Comparison of ENCODE assay signal across 8 cellular contexts in the genomic region with DNA sequence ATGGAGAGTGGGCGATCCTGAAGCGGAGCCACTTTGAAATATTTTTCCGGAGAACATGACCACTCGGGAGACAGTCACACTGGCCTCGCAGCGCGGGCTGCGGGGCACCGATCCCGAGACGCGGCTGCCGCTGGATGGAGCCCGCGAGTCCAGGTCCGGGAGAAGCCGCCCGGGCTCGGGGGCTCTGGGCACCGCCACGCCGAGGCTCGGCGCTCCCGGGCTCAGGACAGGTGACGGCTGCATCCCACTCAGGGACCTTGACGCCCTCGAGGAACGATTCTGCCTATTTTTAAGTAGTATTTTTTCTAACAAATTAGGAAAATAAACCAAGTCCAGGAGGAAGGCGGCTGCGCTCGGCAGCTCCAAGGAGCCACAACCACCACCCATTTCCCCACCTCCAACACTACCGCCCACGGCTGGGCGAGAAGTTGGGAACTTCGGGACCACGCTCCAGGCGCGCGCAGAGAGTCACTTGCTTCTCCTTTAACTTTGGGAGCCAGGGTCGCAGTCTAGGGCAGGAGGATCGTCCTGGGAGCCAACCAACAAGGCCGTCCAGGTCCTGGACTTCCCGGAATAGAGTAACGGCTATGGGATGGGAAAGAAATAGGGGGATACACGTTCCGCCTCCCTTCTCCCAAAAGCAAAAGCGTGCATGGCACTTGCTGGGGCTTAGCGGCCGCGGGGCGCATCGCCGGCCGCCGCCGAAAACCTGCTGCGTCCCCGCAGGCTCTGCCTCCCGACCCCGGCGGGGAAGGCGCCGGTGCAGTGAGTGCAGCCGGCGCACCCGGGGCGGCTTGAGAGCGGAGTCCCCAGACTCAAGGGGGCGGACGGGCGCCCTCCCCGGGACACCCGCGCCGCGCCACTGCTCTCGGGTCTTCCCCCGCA. TPM values are rescaled to one million over a fixed set of nuclear protein-coding genes. Genes with fewer than 3 reads are reported as not detected.
DNase-seq lines count a peak whose midpoint lies in the region; TF ChIP-seq lines count a peak whose summit lies in the region.

No MANE protein-coding gene starts in this region.

- no peak overlapping the region for H2BK5ac ChIP-seq in neuronal stem cell (ENCODE audit: low read length)

- peaks cover 10% of the 10 kb centered on the region for H3K4me1 ChIP-seq in OCI-LY7 (ENCODE audit: insufficient read depth, low read length, poor library complexity, severe bottlenecking)
- H3K4me1 ChIP-seq in neuronal stem cell (ENCODE audit: control insufficient read depth in 2 of 2, insufficient read depth in 1 of 2, low read depth in 1 of 2, low read length in 2 of 2), result peaks cover 7 to 19% of the 10 kb centered on the region in 2 donors
- peaks cover 5 to 34% (median 30%) of the 10 kb centered on the region in 4 donors for H3K4me1 ChIP-seq in transverse colon

- H2AK5ac ChIP-seq in neuronal stem cell (ENCODE audit: low read depth, low read length), result no peak overlapping the region

- H4K20me1 ChIP-seq in OCI-LY7 (ENCODE audit: insufficient read depth, low read length), result no peaks in the 10 kb centered on the region

- H3K9ac ChIP-seq in neuronal stem cell (ENCODE audit: low read depth, low read length, poor library complexity), result peak overlapping the region; percentile 84

- TF ChIP-seq CTCF in GM20000 (IDR thresholded peaks at IDR 0.05; ENCODE audit: extremely low read depth, missing control alignments), result peak; percentile 70
- TF ChIP-seq CTCF in OCI-LY7 (conservative IDR thresholded peaks at IDR 0.05; ENCODE audit: low read length), result peak; percentile 80
- peak; percentile 49 to 71 (median 62) for TF ChIP-seq CTCF in transverse colon (IDR thresholded peaks at IDR 0.05)

- intact Hi-C loops in OCI-LY7 (cut with micrococcal nuclease; ENCODE audit: unreplicated experiment) (no loop called here), transverse colon (cut with DNase I; ENCODE audit: low total_unique reads) (no loop called here), posterior vena cava (cut with DNase I) (no loop called here)

- in situ Hi-C loops in transverse colon (cut with MboI; ENCODE audit: low pct_ligation_motif_present in 1 of 4, low pct_unique_long_range_greater_than_20kb in 1 of 4, low sequenced_read_pairs in 3 of 4), result no loop called here

- no peak overlapping the region for H2BK12ac ChIP-seq in neuronal stem cell (ENCODE audit: low read length)

- H3K27ac ChIP-seq in OCI-LY7 (ENCODE audit: low read depth, low read length, poor library complexity, severe bottlenecking) (no peak overlapping the region), neuronal stem cell (replicated peaks; ENCODE audit: low read length) (no peak overlapping the region), transverse colon (no peak overlapping the region)

- H3K36me3 ChIP-seq in OCI-LY7 (ENCODE audit: insufficient read depth, low read length) (no peaks in the 10 kb centered on the region), neuronal stem cell (replicated peaks in 1 of 2; ENCODE audit: control insufficient read depth in 2 of 2, insufficient read depth in 2 of 2, low read length in 2 of 2) (no peaks in the 10 kb centered on the region), transverse colon (no peaks in the 10 kb centered on the region)

- H3K23ac ChIP-seq in neuronal stem cell (ENCODE audit: low read depth, low read length, poor library complexity), result no peak overlapping the region

- H4K8ac ChIP-seq in neuronal stem cell (ENCODE audit: low read depth, low read length), result no peak overlapping the region

- CTCF ChIA-PET in OCI-LY7 (lab: Charles Lee; ENCODE audit: unreplicated experiment), result no interaction called here

- no peak overlapping the region for H2BK15ac ChIP-seq in neuronal stem cell (ENCODE audit: low read length)

- no peak for TF ChIP-seq POLR2A in transverse colon (IDR thresholded peaks at IDR 0.05)

- H3K27me3 ChIP-seq in neuronal stem cell (ENCODE audit: control insufficient read depth in 3 of 3, insufficient read depth in 3 of 3, low read depth in 1 of 3, low read length in 3 of 3), result peaks cover 22 to 84% (median 62%) of the 10 kb centered on the region in 3 experiments
- peaks cover 86% of the 10 kb centered on the region for H3K27me3 ChIP-seq in transverse colon

- no peaks in the 10 kb centered on the region for H3K79me1 ChIP-seq in neuronal stem cell (ENCODE audit: low read depth, low read length)

- BruUV-seq in OCI-LY7 (replicated peaks; lab: Mats Ljungman, UMichigan), result no TSS peak

- H3K4ac ChIP-seq in neuronal stem cell (ENCODE audit: low read length), result no peak overlapping the region

- H3K9me3 ChIP-seq in OCI-LY7 (ENCODE audit: low read length), result no peaks in the 10 kb centered on the region
- H3K9me3 ChIP-seq in neuronal stem cell (replicated peaks in 1 of 2; ENCODE audit: control insufficient read depth in 2 of 2, insufficient read depth in 1 of 2, low read depth in 1 of 2, low read length in 2 of 2), result no peaks in the 10 kb centered on the region
- H3K9me3 ChIP-seq in transverse colon, result no peaks in the 10 kb centered on the region

- no peaks in the 10 kb centered on the region for H3K9me2 ChIP-seq in OCI-LY7 (ENCODE audit: insufficient read depth, low read length)

- no peak overlapping the region for H2BK120ac ChIP-seq in neuronal stem cell (ENCODE audit: low read depth, low read length)

- peak; percentile 76 for DNase-seq in AG08395 (ENCODE audit: low spot score)
- DNase-seq in GM20000 (ENCODE audit: low spot score), result peak; percentile 92
- DNase-seq in OCI-LY7 (ENCODE audit: low spot score), result peak; percentile 53
- peak; percentile 31 for DNase-seq in activated gamma-delta T cell treated with Interleukin-2 at 50 U/mL for 16 hours
- peak; percentile 23 for DNase-seq in globus pallidus (ENCODE audit: low spot score)
- DNase-seq in neuronal stem cell (ENCODE audit: low spot score), result peak; percentile 63
- DNase-seq in transverse colon, result peak; percentile 46
- no peak for DNase-seq in posterior vena cava (ENCODE audit: low spot score)

- no peaks in the 10 kb centered on the region for H3K79me2 ChIP-seq in OCI-LY7 (ENCODE audit: insufficient read depth, low read depth, low read length)

- peak overlapping the region; percentile 51; the same call in 1 of the 2 replicates for H2AFZ ChIP-seq in OCI-LY7 (ENCODE audit: low read length)
- H2AFZ ChIP-seq in neuronal stem cell (ENCODE audit: low read length), result peak overlapping the region; percentile 91

- TF ChIP-seq EP300 in transverse colon (IDR thresholded peaks at IDR 0.05; ENCODE audit: low read depth), result no peak

- H3K4me3 ChIP-seq in OCI-LY7 (ENCODE audit: low read depth, low read length, poor library complexity, severe bottlenecking), result peak overlapping the region; percentile 57
- H3K4me3 ChIP-seq in neuronal stem cell (ENCODE audit: low read length in 2 of 2), result peak overlapping the region; percentile 41 to 80
- peak overlapping the region; percentile 7 to 62 (median 38) for H3K4me3 ChIP-seq in transverse colon

- no peak overlapping the region for H4K91ac ChIP-seq in neuronal stem cell (ENCODE audit: low read depth, low read length, poor library complexity)

- no CpG with 5 or more reads among the region's 79 CpGs for WGBS in neuronal stem cell (ENCODE audit: extremely low coverage in 2 of 2, insufficient read length in 2 of 2, insufficient replicate concordance in 1 of 2), 2 donors
- WGBS in transverse colon (ENCODE audit: low coverage in 1 of 2), 2 donors, result 1% methylated on average over 79 of the region's 79 CpGs; no CpG with 5 or more reads in 1 of the 2 donors

- peak overlapping the region; percentile 82 for H3K4me2 ChIP-seq in OCI-LY7 (ENCODE audit: low read length)
- peak overlapping the region; percentile 98 for H3K4me2 ChIP-seq in neuronal stem cell (ENCODE audit: insufficient read depth, low read length, poor library complexity, severe bottlenecking)

- peak overlapping the region; percentile 83 for H3K18ac ChIP-seq in neuronal stem cell (ENCODE audit: low read length)

- POLR2A ChIA-PET in OCI-LY7 (lab: Charles Lee), result no interaction called here

- no peak overlapping the region for H3K14ac ChIP-seq in neuronal stem cell (ENCODE audit: low read length)

RNA-seq across cellular contexts. Expression of gene MEGF11, which starts 0.9 kb away (rescaled TPM):
- total RNA-seq in OCI-LY7 (2014; rRNA removed; shearing (Covaris generic)), result 3.3 and 3.5 TPM in 2 replicates
- total RNA-seq in OCI-LY7 (2022) (6.8 and 9.1 TPM in 2 replicates), transverse colon (under 1 TPM in 1 of 4 donors, not detected in 3; 0.16 TPM), posterior vena cava (under 1 TPM in 1 of 2 donors, not detected in 1; 0.05 TPM)
- polyA plus RNA-seq in neuronal stem cell (2013, experiment 1 of 2), result 0.32 TPM
- polyA plus RNA-seq in neuronal stem cell (2013, experiment 2 of 2), result 0.51 TPM

RNA-seq across cellular contexts. Expression of gene DIS3L, which starts 40.7 kb away (rescaled TPM):
- total RNA-seq in OCI-LY7 (2014; rRNA removed; shearing (Covaris generic)), result 33.9 and 41.2 TPM in 2 replicates
- 57.8 and 67.6 TPM in 2 replicates for total RNA-seq in OCI-LY7 (2022)
- polyA plus RNA-seq in neuronal stem cell (2013, experiment 1 of 2), result 7.7 TPM
- polyA plus RNA-seq in neuronal stem cell (2013, experiment 2 of 2), result 7.9 TPM
- 10 to 100 TPM; 17.6 to 24.8 (median 24.3) TPM for total RNA-seq in transverse colon
- 10 to 100 TPM; 24.3 to 25.3 TPM for total RNA-seq in posterior vena cava
